ENCODE assay signal across 22 cellular contexts in genomic region chr20:51070635-51071034, GRCh38. TPM values are rescaled to one million over a fixed set of nuclear protein-coding genes. Genes with fewer than 3 reads are reported as not detected.
"Had no signal": no experiment of that assay in that cellular context is flagged by ENCODE, and none has a peak within 500 bp of the region (broad histone marks: within the 10 kb centered on the region; RNA-seq: fewer than 3 reads in every experiment).

No MANE protein-coding gene starts in this region.

- DNase-seq: activated CD4-positive, alpha-beta T cell treated with anti-CD3 and anti-CD28 coated beads for 48 hours; activated CD4-positive, alpha-beta T cell treated with anti-CD3 and anti-CD28 coated beads, Interleukin-2, amount 50 U/mL, for 4 hours; activated CD4-positive, CD25-positive, alpha-beta regulatory T cell treated with anti-CD3 and anti-CD28 coated beads, Interleukin-2, amount 50 U/mL, for 72 hours; activated CD8-positive, alpha-beta T cell treated with anti-CD3 and anti-CD28 coated beads, Interleukin-2, amount 10 ng/mL, durations not matched to agents 7 days and 5 days; activated naive CD4-positive, alpha-beta T cell treated with anti-CD3 and anti-CD28 coated beads, Interleukin-2, amount 50 U/mL, for 16 hours; activated naive CD8-positive, alpha-beta T cell treated with anti-CD3 and anti-CD28 coated beads, Interleukin-2, amount 10 ng/mL, durations not matched to agents 7 days and 5 days; activated T-cell treated with anti-CD3 and anti-CD28 coated beads, Interleukin-2, amount 50 U/mL, for 1 hour; anterior cingulate cortex; caudate nucleus; Kasumi-1; NCI-H1048; NCI-H146; NCI-H1930; NCI-H2171; NCI-H226; NCI-H526; NCI-H82; NK-92 treated with Interleukin-12 subunit alpha and Interleukin-12 subunit beta, amount 100 ng/mL, for 24 hours; SHP77 had no signal

- H3K36me3 ChIP-seq: adrenal gland, breast epithelium had no signal

- H3K27ac ChIP-seq: adrenal gland, breast epithelium had no signal

- H3K4me3 Mint-ChIP-seq: activated CD8-positive, alpha-beta T cell treated with anti-CD3 and anti-CD28 coated beads, Interleukin-2, amount 10 ng/mL, durations not matched to agents 7 days and 5 days; activated naive CD8-positive, alpha-beta T cell treated with anti-CD3 and anti-CD28 coated beads, Interleukin-2, amount 10 ng/mL, durations not matched to agents 7 days and 5 days; T-helper 1 cell treated with Interleukin-12 subunit alpha and Interleukin-12 subunit beta and Interleukin-4 antibody, amounts not matched to agents 30 μg/mL and 1 μg/mL, for 36 hours had no signal

- H3K9me3 ChIP-seq: adrenal gland, breast epithelium had no signal

- H3K4me1 Mint-ChIP-seq: activated naive CD8-positive, alpha-beta T cell treated with anti-CD3 and anti-CD28 coated beads, Interleukin-2, amount 10 ng/mL, durations not matched to agents 7 days and 5 days had no signal

- H3K4me1 ChIP-seq: adrenal gland, breast epithelium had no signal

- H3K4me3 ChIP-seq: adrenal gland, breast epithelium had no signal

- H3K27ac Mint-ChIP-seq: activated CD8-positive, alpha-beta T cell treated with anti-CD3 and anti-CD28 coated beads, Interleukin-2, amount 10 ng/mL, durations not matched to agents 7 days and 5 days; activated naive CD8-positive, alpha-beta T cell treated with anti-CD3 and anti-CD28 coated beads, Interleukin-2, amount 10 ng/mL, durations not matched to agents 7 days and 5 days; T-helper 1 cell treated with Interleukin-12 subunit alpha and Interleukin-12 subunit beta and Interleukin-4 antibody, amounts not matched to agents 30 μg/mL and 1 μg/mL, for 36 hours had no signal

- ATAC-seq: activated CD8-positive, alpha-beta T cell treated with anti-CD3 and anti-CD28 coated beads, Interleukin-2, amount 10 ng/mL, durations not matched to agents 7 days and 5 days had no signal

- H3K36me3 Mint-ChIP-seq: activated naive CD8-positive, alpha-beta T cell treated with anti-CD3 and anti-CD28 coated beads, Interleukin-2, amount 10 ng/mL, durations not matched to agents 7 days and 5 days had no signal

RNA-seq across cellular contexts. Expression of gene KCNG1, which starts 47.7 kb away (rescaled TPM):
- total RNA-seq: activated CD8-positive, alpha-beta T cell treated with anti-CD3 and anti-CD28 coated beads, Interleukin-2, amount 10 ng/mL, durations not matched to agents 7 days and 5 days; activated naive CD8-positive, alpha-beta T cell treated with anti-CD3 and anti-CD28 coated beads, Interleukin-2, amount 10 ng/mL, durations not matched to agents 7 days and 5 days had no signal
